In the genomic region with DNA sequence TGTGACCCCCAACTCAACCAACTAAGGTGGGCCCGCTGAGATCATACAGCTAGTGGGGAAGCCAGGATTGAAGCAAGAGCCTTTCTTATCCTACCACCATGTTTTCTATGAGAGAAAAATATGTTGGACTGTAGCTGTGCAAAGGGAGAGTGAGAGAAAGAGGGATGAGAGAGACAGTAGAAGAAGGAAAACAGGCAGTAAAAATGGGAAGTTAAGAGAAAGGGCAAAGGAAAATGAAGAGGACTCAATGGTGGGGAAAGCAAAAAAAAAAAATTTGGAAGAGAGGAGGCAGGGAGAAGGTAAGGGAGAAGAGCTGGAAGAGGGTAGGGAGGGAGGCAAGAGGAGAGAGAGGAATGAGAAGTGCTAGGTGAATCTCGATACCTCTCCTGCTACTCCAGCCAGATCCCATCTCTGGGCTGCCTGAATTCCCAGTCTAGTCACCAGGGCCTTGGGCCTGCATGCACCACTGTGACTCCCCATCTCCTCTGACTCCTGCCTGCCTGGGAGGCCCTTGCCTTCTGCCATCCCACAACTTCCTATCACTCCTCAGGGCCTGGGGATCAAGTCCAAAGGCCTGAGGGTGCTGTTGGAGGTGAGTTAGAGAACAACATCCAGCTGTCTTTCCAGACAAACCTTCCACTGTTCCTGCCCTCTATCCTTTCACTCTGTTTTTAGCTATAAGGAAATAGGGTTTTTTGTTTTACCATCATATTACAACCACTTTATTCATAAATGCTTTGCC, we compare ENCODE assay signal across 24 cellular contexts. TPM values are rescaled to one million over a fixed set of nuclear protein-coding genes. Genes with fewer than 3 reads are reported as not detected.
"Had no signal": no experiment of that assay in that cellular context is flagged by ENCODE, and none has a peak within 500 bp of the region (broad histone marks: within the 10 kb centered on the region; RNA-seq: fewer than 3 reads in every experiment).

No MANE protein-coding gene starts in this region.

- H3K27me3 ChIP-seq: breast epithelium had no signal

- DNase-seq: activated CD4-positive, alpha-beta memory T cell treated with anti-CD3 and anti-CD28 coated beads, Interleukin-2, amount 10 ng/mL, durations not matched to agents 7 days and 5 days; activated CD4-positive, alpha-beta T cell treated with anti-CD3 and anti-CD28 coated beads, Interleukin-2, amount 50 U/mL, for 1 hour; activated CD4-positive, CD25-positive, alpha-beta regulatory T cell; activated gamma-delta T cell treated with Interleukin-2 at 50 U/mL for 16 hours; activated naive CD4-positive, alpha-beta T cell treated with anti-CD3 and anti-CD28 coated beads, Interleukin-2, amount 10 ng/mL, durations not matched to agents 7 days and 5 days; activated naive CD8-positive, alpha-beta T cell treated with anti-CD3 and anti-CD28 coated beads for 36 hours; activated T-cell treated with anti-CD3 and anti-CD28 coated beads, Interleukin-2, amount 50 U/mL, for 72 hours; caudate nucleus; Karpas-422; MM.1S; NCI-H1105; NCI-H1436; NCI-H1694 treated with DMSO at 0.1 percent for 48 hours; NCI-H2029 treated with DMSO at 0.1 percent for 48 hours; NCI-H345; NCI-H510A; NCI-H526 treated with DMSO at 0.1 percent for 48 hours; NK-92 treated with Interleukin-12 subunit alpha and Interleukin-12 subunit beta, amount 100 ng/mL, for 24 hours; OCI-M1; SHP77; T-helper 1 cell had no signal

- H3K9me3 ChIP-seq: breast epithelium had no signal

- ATAC-seq: activated T-cell treated with anti-CD3 and anti-CD28 coated beads, Interleukin-2, amount 50 U/mL, for 72 hours; K562; Panc1 had no signal

- H3K36me3 ChIP-seq: breast epithelium had no signal

- H3K4me3 ChIP-seq: breast epithelium, K562 had no signal

- FAIRE-seq: K562 had no signal

RNA-seq across cellular contexts. Expression of gene FAM81A, which starts 15.7 kb away (rescaled TPM):
- total RNA-seq: K562 had no signal
- polyA plus RNA-seq: K562 had no signal
